8 cellular contexts compared by ENCODE assay signal in the genomic region with DNA sequence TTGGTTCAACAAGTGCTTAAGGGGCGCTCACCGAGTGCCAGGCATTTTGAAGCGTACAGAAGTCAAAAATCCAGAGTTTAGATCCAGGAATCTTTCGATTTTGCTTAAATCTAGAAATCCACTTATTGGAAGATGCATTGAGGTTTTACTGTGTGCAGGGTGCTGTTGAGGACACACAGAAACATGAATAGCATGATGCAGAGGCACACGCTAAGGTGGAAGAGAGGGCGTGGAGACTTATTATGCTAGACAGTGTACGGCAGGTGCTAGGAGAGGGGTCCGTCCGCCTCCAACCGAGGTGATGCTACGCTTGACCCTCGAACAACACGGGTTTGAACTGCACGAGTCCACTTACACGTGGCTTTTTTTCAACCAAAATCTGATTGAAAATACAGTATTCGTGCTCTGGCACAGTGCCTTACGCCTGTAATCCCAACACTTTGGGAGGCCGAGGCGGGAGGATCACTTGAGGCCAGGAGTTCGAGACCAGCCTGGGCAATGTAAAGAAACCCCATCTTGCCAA. TPM values are rescaled to one million over a fixed set of nuclear protein-coding genes. Genes with fewer than 3 reads are reported as not detected.
DNase-seq lines count a peak whose midpoint lies in the region; ATAC-seq and TF ChIP-seq lines count a peak whose summit lies in the region.

No MANE protein-coding gene starts in this region.

- no peaks in the 10 kb centered on the region for H3K36me3 ChIP-seq in muscle layer of duodenum (ENCODE audit: control insufficient read depth in 1 of 2, insufficient read depth in 2 of 2, low read length in 2 of 2)

- no peaks in the 10 kb centered on the region for H3K9me3 ChIP-seq in muscle layer of duodenum (ENCODE audit: control insufficient read depth in 1 of 2, low read length in 2 of 2)

- intact Hi-C loops in dorsolateral prefrontal cortex (cut with DNase I) = loop anchor here (1.0 to 10.0 kb wide), 6 partner anchors 121 to 276 kb away; partner anchors contain the start of genes DEK (in 2 of the 2) and NHLRC1 (in 2 of the 2)

- POLR2A ChIA-PET in AG04449 (lab: Yijun Ruan, JAX) = no interaction called here

- ATAC-seq in GM21717 (IDR thresholded peaks at IDR 0.05; ENCODE audit: unreplicated experiment) = no peak
- ATAC-seq in GM19023 (IDR thresholded peaks at IDR 0.05; ENCODE audit: unreplicated experiment) = no peak

- TF ChIP-seq POLR2A in NB4 (IDR thresholded peaks at IDR 0.05; ENCODE audit: extremely low read depth, insufficient read length) = no peak

- H3K27ac ChIP-seq in dorsolateral prefrontal cortex = peak overlapping the region; percentile 87 to 100 (median 99)
- H3K27ac ChIP-seq in muscle layer of duodenum (ENCODE audit: low read length) = peak overlapping the region; percentile 93

- H3K27me3 ChIP-seq in dorsolateral prefrontal cortex = no peaks in the 10 kb centered on the region
- H3K27me3 ChIP-seq in muscle layer of duodenum (ENCODE audit: low read depth, low read length) = no peaks in the 10 kb centered on the region

- H3K4me1 ChIP-seq in muscle layer of duodenum (ENCODE audit: control insufficient read depth in 1 of 2, insufficient read depth in 2 of 2, low read length in 2 of 2) = peaks cover 0 to 20% of the 10 kb centered on the region in 2 donors

- CTCF ChIA-PET in AG04449 (lab: Yijun Ruan, JAX) = interaction anchor here (1.0 to 3.8 kb wide), 4 partner anchors 8 to 134 kb away, joined by 3 to 21 read pairs (median 3); partner anchors contain the start of gene NHLRC1

- H3K4me3 ChIP-seq in AG04449 (ENCODE audit: low read depth, low read length) = peak overlapping the region; percentile 79
- H3K4me3 ChIP-seq in NB4 (ENCODE audit: low read depth, low read length) = peak overlapping the region; percentile 34
- H3K4me3 ChIP-seq in dorsolateral prefrontal cortex = peak overlapping the region; percentile 51 to 92 (median 78)
- H3K4me3 ChIP-seq in muscle layer of duodenum (ENCODE audit: low read depth in 1 of 2, low read length in 2 of 2) = peak overlapping the region; percentile 74 to 91

- TF ChIP-seq CTCF in AG04449 (IDR thresholded peaks at IDR 0.05; ENCODE audit: insufficient read depth, low read length, missing control alignments) (no peak), NB4 (IDR thresholded peaks at IDR 0.05; ENCODE audit: low read depth, low read length) (no peak), dorsolateral prefrontal cortex (IDR thresholded peaks at IDR 0.05 in 54 of 56, conservative IDR thresholded peaks at IDR 0.05 in 2 of 56; ENCODE audit: low read depth in 1 of 56, partially characterized antibody in 56 of 56) (no peak)

- DNase-seq in AG04449 (ENCODE audit: low read depth, low spot score) (no peak), NB4 (ENCODE audit: low read depth) (no peak), dorsolateral prefrontal cortex (peak in 2 of 10 donors; percentile 14 to 30), islet precursor cell (no peak)
- DNase-seq in activated naive CD4-positive, alpha-beta T cell treated with Interleukin-2 at 50 U/mL for 16 hours = no peak

RNA-seq across cellular contexts. Expression of gene KIF13A, which starts 1.0 kb away (rescaled TPM):
- total RNA-seq in dorsolateral prefrontal cortex = 10 to 100 TPM; 29.7 to 89.7 (median 51.6) TPM
